Comparison of ENCODE assay signal across 10 cellular contexts in genomic region chr3:50639055-50639494, GRCh38. TPM values are rescaled to one million over a fixed set of nuclear protein-coding genes. Genes with fewer than 3 reads are reported as not detected.
DNase-seq lines count a peak whose midpoint lies in the region; ATAC-seq and TF ChIP-seq lines count a peak whose summit lies in the region.
"Had no signal": no experiment of that assay in that cellular context is flagged by ENCODE, and none has a peak within 500 bp of the region (broad histone marks: within the 10 kb centered on the region; RNA-seq: fewer than 3 reads in every experiment).

No MANE protein-coding gene starts in this region.

- peaks cover 29% of the 10 kb centered on the region for H3K4me1 Mint-ChIP-seq in T-helper 17 cell
- peaks cover 8% of the 10 kb centered on the region for H3K4me1 Mint-ChIP-seq in endodermal cell

- H3K9ac ChIP-seq in endodermal cell (ENCODE audit: extremely low read depth, low read length, poor library complexity, severe bottlenecking) = no peak overlapping the region
- no peak overlapping the region for H3K9ac ChIP-seq in colonic mucosa (ENCODE audit: low read depth in 2 of 2, low read length in 2 of 2)
- H3K9ac ChIP-seq: parathyroid adenoma had no signal

- H3K27me3 ChIP-seq in endodermal cell (ENCODE audit: control insufficient read depth, insufficient read depth, low read length, poor library complexity, severe bottlenecking) = no peaks in the 10 kb centered on the region
- no peaks in the 10 kb centered on the region for H3K27me3 ChIP-seq in colonic mucosa

- H3K36me3 Mint-ChIP-seq in T-helper 17 cell (ENCODE audit: low read depth) (peaks cover 7% of the 10 kb centered on the region), endodermal cell (ENCODE audit: low read depth) (peaks cover 8% of the 10 kb centered on the region)

- H3K9me3 ChIP-seq in T-helper 17 cell (ENCODE audit: control insufficient read depth, low read length, poor library complexity, severe bottlenecking) (no peaks in the 10 kb centered on the region), endodermal cell (ENCODE audit: control insufficient read depth, low read length) (no peaks in the 10 kb centered on the region), colonic mucosa (no peaks in the 10 kb centered on the region)

- H3K4me3 ChIP-seq in fibroblast of mammary gland (ENCODE audit: control insufficient read depth, low read depth, low read length) = no peak overlapping the region
- no peak overlapping the region for H3K4me3 ChIP-seq in skeletal muscle cell (ENCODE audit: low read depth, low read length)
- no peak overlapping the region for H3K4me3 ChIP-seq in endodermal cell (ENCODE audit: low read length)
- H3K4me3 ChIP-seq in colonic mucosa = no peak overlapping the region

- H3K9me3 Mint-ChIP-seq in endodermal cell = no peaks in the 10 kb centered on the region

- 87 to 90% methylated on average over 2 to 6 of the region's 6 CpGs for WGBS in endodermal cell (ENCODE audit: insufficient coverage in 1 of 2, insufficient read length in 1 of 2), 2 experiments

- H3K4me1 ChIP-seq in endodermal cell (ENCODE audit: control insufficient read depth, insufficient read depth, low read length) = no peaks in the 10 kb centered on the region
- H3K4me1 ChIP-seq in colonic mucosa = no peaks in the 10 kb centered on the region

- peak overlapping the region; percentile 29 for H3K27ac Mint-ChIP-seq in T-helper 17 cell
- no peak overlapping the region for H3K27ac Mint-ChIP-seq in endodermal cell

- H3K36me3 ChIP-seq in endodermal cell (ENCODE audit: control insufficient read depth, insufficient read depth, low read length) (peaks cover under 1% of the 10 kb centered on the region), colonic mucosa (no peaks in the 10 kb centered on the region)

- TF ChIP-seq CTCF in fibroblast of mammary gland (conservative IDR thresholded peaks at IDR 0.05; ENCODE audit: control insufficient read depth, insufficient read depth, low read depth, low read length) (no peak), endodermal cell (conservative IDR thresholded peaks at IDR 0.05) (no peak), colonic mucosa (IDR thresholded peaks at IDR 0.05) (no peak)

- ATAC-seq in T-helper 17 cell = no peak

- H3K4me3 Mint-ChIP-seq in T-helper 17 cell (no peak overlapping the region), endodermal cell (no peak overlapping the region)

- H3K27me3 Mint-ChIP-seq in T-helper 17 cell = no peaks in the 10 kb centered on the region
- H3K27me3 Mint-ChIP-seq in endodermal cell (ENCODE audit: insufficient read depth) = no peaks in the 10 kb centered on the region

- H3K27ac ChIP-seq in endodermal cell (ENCODE audit: low read depth, low read length) (no peak overlapping the region), colonic mucosa (no peak overlapping the region)
- H3K27ac ChIP-seq: parathyroid adenoma had no signal

- peak; percentile 40 for DNase-seq in H4 (ENCODE audit: low spot score)
- DNase-seq in T-helper 17 cell = no peak
- peak; percentile 77 for DNase-seq in fibroblast of mammary gland (ENCODE audit: low read depth)
- DNase-seq in skeletal muscle cell (ENCODE audit: low read depth) = peak; percentile 39
- DNase-seq in endodermal cell = no peak
- DNase-seq in NCI-H526 treated with DMSO at 0.1 percent for 48 hours (lab: John Stamatoyannopoulos, UW) = no peak
- no peak for DNase-seq in colonic mucosa
- DNase-seq: DND-41, NCI-H1436 had no signal

- intact Hi-C loops in colonic mucosa (cut with DNase I) = no loop called here

RNA-seq across cellular contexts. Expression of gene MAPKAPK3, which starts 22.1 kb away (rescaled TPM):
- total RNA-seq in H4 (2014; rRNA removed; shearing (Covaris generic)) = 25.5 and 28.6 TPM in 2 replicates
- total RNA-seq in T-helper 17 cell (10 to 100 TPM; 44.7 to 49.2 TPM), endodermal cell (10 to 100 TPM; 37.2 to 39.7 TPM), colonic mucosa (10 to 100 TPM; 27.3 to 45.1 TPM)
- 29.9 TPM for polyA plus RNA-seq in endodermal cell (2013, experiment 1 of 2)
- polyA plus RNA-seq in endodermal cell (2013, experiment 2 of 2) = 26.1 TPM

RNA-seq across cellular contexts. Expression of gene CISH, which starts 27.5 kb away (rescaled TPM):
- total RNA-seq in H4 (2014; rRNA removed; shearing (Covaris generic)) = 0.23 and 1.3 TPM in 2 replicates
- total RNA-seq in T-helper 17 cell = 10 to 100 TPM; 28.3 to 63.4 TPM
- total RNA-seq in endodermal cell = 1 to 10 TPM; 1.2 to 2.0 TPM
- polyA plus RNA-seq in endodermal cell (2013, experiment 1 of 2) = 3.6 TPM
- 3.7 TPM for polyA plus RNA-seq in endodermal cell (2013, experiment 2 of 2)
- 10 to 100 TPM; 17.1 to 19.6 TPM for total RNA-seq in colonic mucosa

RNA-seq across cellular contexts. Expression of gene DOCK3, which starts 35.7 kb away (rescaled TPM):
- 0.02 and 0.12 TPM in 2 replicates for total RNA-seq in H4 (2014; rRNA removed; shearing (Covaris generic))
- total RNA-seq in T-helper 17 cell (1 to 10 TPM; 1.9 to 3.2 TPM), endodermal cell (1 to 10 TPM; 7.7 to 8.5 TPM), colonic mucosa (under 1 TPM; 0.02 to 0.32 TPM)
- polyA plus RNA-seq in endodermal cell (2013, experiment 1 of 2) = 4.2 TPM
- 3.9 TPM for polyA plus RNA-seq in endodermal cell (2013, experiment 2 of 2)

Comparison
In these comparisons a context has a peak if more than half of its experiments do, and no peak if none do; other contexts are left out.
1. DNase-seq: peak in H4 (single experiment), fibroblast of mammary gland (single experiment) and skeletal muscle cell (single experiment); none in T-helper 17 cell (0 of 3), endodermal cell (single experiment), NCI-H526 treated with DMSO at 0.1 percent for 48 hours (single experiment) and colonic mucosa (single experiment).